ENCODE assay signal across 8 cellular contexts in the genomic region with DNA sequence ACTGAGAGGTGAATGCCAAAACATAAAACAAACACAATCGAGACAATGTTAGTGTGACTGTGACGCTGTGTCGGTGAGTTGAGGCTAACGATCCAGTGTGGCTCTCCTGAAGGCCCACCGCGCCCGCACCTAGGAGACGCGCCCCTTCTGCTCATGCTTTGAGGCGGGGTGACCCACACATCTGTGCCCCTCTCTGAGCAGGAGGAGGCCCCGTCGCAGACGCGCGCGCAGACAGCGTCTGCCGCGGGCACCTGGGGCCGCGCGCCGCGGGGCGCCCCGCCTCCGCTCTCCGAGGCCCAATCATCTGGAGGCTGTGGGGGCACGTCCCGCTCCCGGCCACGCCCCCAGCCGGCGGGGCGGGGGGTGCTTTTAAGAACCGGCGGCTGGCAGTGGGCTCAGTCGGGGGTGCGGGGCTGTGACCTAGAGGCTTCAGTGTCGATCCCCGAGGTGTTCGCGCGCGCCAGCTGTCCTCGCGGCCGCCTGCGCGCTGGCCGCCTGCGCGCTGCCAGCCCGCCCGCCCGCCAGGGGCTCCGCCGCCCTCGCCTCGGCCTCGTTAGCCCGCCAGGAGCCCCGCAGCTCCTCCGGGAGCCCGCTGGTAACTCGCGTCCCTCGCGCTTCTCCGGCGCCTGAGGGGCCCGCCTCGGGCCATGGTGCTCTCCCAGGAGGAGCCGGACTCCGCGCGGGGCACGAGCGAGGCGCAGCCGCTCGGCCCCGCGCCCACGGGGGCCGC. TPM values are rescaled to one million over a fixed set of nuclear protein-coding genes. Genes with fewer than 3 reads are reported as not detected.
DNase-seq lines count a peak whose midpoint lies in the region; ATAC-seq and TF ChIP-seq lines count a peak whose summit lies in the region.

A gene with protein sequence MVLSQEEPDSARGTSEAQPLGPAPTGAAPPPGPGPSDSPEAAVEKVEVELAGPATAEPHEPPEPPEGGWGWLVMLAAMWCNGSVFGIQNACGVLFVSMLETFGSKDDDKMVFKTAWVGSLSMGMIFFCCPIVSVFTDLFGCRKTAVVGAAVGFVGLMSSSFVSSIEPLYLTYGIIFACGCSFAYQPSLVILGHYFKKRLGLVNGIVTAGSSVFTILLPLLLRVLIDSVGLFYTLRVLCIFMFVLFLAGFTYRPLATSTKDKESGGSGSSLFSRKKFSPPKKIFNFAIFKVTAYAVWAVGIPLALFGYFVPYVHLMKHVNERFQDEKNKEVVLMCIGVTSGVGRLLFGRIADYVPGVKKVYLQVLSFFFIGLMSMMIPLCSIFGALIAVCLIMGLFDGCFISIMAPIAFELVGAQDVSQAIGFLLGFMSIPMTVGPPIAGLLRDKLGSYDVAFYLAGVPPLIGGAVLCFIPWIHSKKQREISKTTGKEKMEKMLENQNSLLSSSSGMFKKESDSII (plus strand): TSS at position 398 of the 730 bp plus-strand sequence. CDS start 250 bp downstream, at position 648.

- CTCF ChIA-PET in WTC11 (lab: Charles Lee): interaction anchor here (1.7 kb wide), 1 partner anchor 172 kb away, joined by 6 read pairs; a partner anchor contains a TSS

- POLR2A ChIA-PET in WTC11 (lab: Charles Lee): interaction anchor here (0.5 kb wide), 1 partner anchor 219 kb away, joined by 3 read pairs; no protein-coding TSS in a partner anchor

- no peak within 1 kb of the TSS for H3K27ac Mint-ChIP-seq in WTC11

- peak within 1 kb of the TSS; percentile 38 to 46 for H3K4me3 ChIP-seq in cardiac fibroblast (replicated peaks in 1 of 2; ENCODE audit: low read depth in 2 of 2, low read length in 2 of 2)

- H3K4me1 Mint-ChIP-seq in WTC11: peaks cover 42% of the 10 kb centered on the region

- peaks cover 26% of the 10 kb centered on the region for H3K27me3 Mint-ChIP-seq in WTC11 (ENCODE audit: low read depth)

- ATAC-seq in HG02973 (IDR thresholded peaks at IDR 0.05; ENCODE audit: unreplicated experiment) (peak; percentile 81), WTC11 (peak; percentile 79)

- TF ChIP-seq CTCF in WTC11 (IDR thresholded peaks at IDR 0.05) (no peak), cardiac fibroblast (IDR thresholded peaks at IDR 0.05; ENCODE audit: low read depth, low read length) (no peak)

- H3K4me3 Mint-ChIP-seq in WTC11: peak within 1 kb of the TSS; percentile 89

- no peaks in the 10 kb centered on the region for H3K36me3 Mint-ChIP-seq in WTC11

- DNase-seq in NOMO-1 (lab: John Stamatoyannopoulos, UW; ENCODE audit: unreplicated experiment in 2 of 2): peak; percentile 20 to 43
- DNase-seq in NOMO-1 treated with dmso at 0.1 percent for 144 hours (lab: John Stamatoyannopoulos, UW; ENCODE audit: unreplicated experiment): no peak
- DNase-seq in NCI-H2029 treated with DMSO at 0.1 percent for 48 hours (lab: John Stamatoyannopoulos, UW): peak; percentile 36
- DNase-seq in WTC11 (ENCODE audit: low spot score): peak; percentile 82
- peak; percentile 7 to 8 for DNase-seq in cardiac fibroblast (ENCODE audit: low read depth in 2 of 2)
- DNase-seq in left kidney (ENCODE audit: low read depth, low spot score): peak; percentile 94
- DNase-seq in stimulated activated CD4-positive, alpha-beta T cell treated with anti-CD3 and anti-CD28 coated beads, Interleukin-2, amount 100 ng/mL, for 4 hours (ENCODE audit: low read depth): peak; percentile 79

- H3K9me3 Mint-ChIP-seq in WTC11: no peaks in the 10 kb centered on the region

TF ChIP-seq in WTC11, 78 proteins besides CTCF, POLR2A, EP300 and RAD21 (continues in another document):
- TF ChIP-seq IRF2 (CRISPR knock-in tag; IDR thresholded peaks at IDR 0.05; ENCODE audit: borderline replicate concordance, low read depth): no peak
- TF ChIP-seq, protein P1, sequence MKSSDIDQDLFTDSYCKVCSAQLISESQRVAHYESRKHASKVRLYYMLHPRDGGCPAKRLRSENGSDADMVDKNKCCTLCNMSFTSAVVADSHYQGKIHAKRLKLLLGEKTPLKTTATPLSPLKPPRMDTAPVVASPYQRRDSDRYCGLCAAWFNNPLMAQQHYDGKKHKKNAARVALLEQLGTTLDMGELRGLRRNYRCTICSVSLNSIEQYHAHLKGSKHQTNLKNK (CRISPR knock-in tag; IDR thresholded peaks at IDR 0.05): peak; percentile 43; the same call in 1 of the 2 replicates
- no peak for TF ChIP-seq GTF2I (CRISPR knock-in tag; conservative IDR thresholded peaks at IDR 0.05)
- TF ChIP-seq, protein P2, sequence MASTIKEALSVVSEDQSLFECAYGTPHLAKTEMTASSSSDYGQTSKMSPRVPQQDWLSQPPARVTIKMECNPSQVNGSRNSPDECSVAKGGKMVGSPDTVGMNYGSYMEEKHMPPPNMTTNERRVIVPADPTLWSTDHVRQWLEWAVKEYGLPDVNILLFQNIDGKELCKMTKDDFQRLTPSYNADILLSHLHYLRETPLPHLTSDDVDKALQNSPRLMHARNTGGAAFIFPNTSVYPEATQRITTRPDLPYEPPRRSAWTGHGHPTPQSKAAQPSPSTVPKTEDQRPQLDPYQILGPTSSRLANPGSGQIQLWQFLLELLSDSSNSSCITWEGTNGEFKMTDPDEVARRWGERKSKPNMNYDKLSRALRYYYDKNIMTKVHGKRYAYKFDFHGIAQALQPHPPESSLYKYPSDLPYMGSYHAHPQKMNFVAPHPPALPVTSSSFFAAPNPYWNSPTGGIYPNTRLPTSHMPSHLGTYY (CRISPR knock-in tag; IDR thresholded peaks at IDR 0.05): no peak
- TF ChIP-seq SP1 (CRISPR knock-in tag; conservative IDR thresholded peaks at IDR 0.05): peak; percentile 89
- TF ChIP-seq HMGA2 (CRISPR knock-in tag; IDR thresholded peaks at IDR 0.05): no peak
- 0 out of 2 replicates have a peak, but pooled peaks have one; percentile 21 for TF ChIP-seq ETV6 (CRISPR knock-in tag; IDR thresholded peaks at IDR 0.05)
- TF ChIP-seq SMAD3 (CRISPR knock-in tag; IDR thresholded peaks at IDR 0.05; ENCODE audit: borderline replicate concordance): no peak
- TF ChIP-seq, protein P3, sequence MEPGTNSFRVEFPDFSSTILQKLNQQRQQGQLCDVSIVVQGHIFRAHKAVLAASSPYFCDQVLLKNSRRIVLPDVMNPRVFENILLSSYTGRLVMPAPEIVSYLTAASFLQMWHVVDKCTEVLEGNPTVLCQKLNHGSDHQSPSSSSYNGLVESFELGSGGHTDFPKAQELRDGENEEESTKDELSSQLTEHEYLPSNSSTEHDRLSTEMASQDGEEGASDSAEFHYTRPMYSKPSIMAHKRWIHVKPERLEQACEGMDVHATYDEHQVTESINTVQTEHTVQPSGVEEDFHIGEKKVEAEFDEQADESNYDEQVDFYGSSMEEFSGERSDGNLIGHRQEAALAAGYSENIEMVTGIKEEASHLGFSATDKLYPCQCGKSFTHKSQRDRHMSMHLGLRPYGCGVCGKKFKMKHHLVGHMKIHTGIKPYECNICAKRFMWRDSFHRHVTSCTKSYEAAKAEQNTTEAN (CRISPR knock-in tag; IDR thresholded peaks at IDR 0.05): no peak
- TF ChIP-seq, protein P4, sequence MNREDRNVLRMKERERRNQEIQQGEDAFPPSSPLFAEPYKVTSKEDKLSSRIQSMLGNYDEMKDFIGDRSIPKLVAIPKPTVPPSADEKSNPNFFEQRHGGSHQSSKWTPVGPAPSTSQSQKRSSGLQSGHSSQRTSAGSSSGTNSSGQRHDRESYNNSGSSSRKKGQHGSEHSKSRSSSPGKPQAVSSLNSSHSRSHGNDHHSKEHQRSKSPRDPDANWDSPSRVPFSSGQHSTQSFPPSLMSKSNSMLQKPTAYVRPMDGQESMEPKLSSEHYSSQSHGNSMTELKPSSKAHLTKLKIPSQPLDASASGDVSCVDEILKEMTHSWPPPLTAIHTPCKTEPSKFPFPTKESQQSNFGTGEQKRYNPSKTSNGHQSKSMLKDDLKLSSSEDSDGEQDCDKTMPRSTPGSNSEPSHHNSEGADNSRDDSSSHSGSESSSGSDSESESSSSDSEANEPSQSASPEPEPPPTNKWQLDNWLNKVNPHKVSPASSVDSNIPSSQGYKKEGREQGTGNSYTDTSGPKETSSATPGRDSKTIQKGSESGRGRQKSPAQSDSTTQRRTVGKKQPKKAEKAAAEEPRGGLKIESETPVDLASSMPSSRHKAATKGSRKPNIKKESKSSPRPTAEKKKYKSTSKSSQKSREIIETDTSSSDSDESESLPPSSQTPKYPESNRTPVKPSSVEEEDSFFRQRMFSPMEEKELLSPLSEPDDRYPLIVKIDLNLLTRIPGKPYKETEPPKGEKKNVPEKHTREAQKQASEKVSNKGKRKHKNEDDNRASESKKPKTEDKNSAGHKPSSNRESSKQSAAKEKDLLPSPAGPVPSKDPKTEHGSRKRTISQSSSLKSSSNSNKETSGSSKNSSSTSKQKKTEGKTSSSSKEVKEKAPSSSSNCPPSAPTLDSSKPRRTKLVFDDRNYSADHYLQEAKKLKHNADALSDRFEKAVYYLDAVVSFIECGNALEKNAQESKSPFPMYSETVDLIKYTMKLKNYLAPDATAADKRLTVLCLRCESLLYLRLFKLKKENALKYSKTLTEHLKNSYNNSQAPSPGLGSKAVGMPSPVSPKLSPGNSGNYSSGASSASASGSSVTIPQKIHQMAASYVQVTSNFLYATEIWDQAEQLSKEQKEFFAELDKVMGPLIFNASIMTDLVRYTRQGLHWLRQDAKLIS (CRISPR knock-in tag; IDR thresholded peaks at IDR 0.05; ENCODE audit: borderline replicate concordance): no peak
- TF ChIP-seq, protein P5, sequence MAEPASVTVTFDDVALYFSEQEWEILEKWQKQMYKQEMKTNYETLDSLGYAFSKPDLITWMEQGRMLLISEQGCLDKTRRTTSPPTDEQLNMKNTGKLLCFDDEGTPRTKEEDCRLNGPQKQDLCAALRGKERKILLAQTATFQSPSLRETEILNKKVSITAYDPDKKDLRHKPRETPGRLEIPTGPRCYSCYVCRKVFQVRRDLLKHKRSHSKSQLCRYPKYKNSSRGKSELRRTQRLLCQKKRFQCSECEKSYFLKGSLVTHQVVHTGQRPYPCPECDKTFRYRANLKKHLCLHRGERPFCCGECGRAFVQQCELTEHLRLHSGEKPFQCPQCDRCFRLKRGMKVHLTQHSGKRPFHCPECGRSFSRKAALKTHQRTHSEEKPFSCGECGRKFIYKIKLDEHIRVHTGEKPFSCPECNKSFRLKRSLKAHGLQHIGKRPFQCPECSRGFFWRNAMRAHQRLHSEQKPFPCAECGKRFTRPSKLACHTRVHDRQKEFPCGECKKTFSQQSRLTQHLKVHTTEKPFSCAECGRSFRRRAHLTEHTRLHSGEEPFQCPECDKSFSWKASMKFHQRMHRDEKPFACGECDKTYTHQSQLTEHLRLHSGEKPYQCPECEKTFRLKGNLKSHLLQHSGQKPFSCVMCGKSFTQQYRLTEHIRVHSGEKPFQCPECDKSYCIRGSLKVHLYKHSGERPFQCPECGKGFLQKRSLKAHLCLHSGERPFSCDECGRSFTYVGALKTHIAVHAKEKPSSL (CRISPR knock-in tag; conservative IDR thresholded peaks at IDR 0.05): no peak
- TF ChIP-seq CREM (CRISPR knock-in tag; IDR thresholded peaks at IDR 0.05): peak; percentile 32; the same call in 1 of the 2 replicates
- TF ChIP-seq SOX15 (CRISPR knock-in tag; IDR thresholded peaks at IDR 0.05): no peak
- no peak for TF ChIP-seq GRHL2 (CRISPR knock-in tag; IDR thresholded peaks at IDR 0.05; ENCODE audit: insufficient replicate concordance, severe bottlenecking)
- no peak for TF ChIP-seq NFATC4 (CRISPR knock-in tag; IDR thresholded peaks at IDR 0.05)
- no peak for TF ChIP-seq KAT7 (CRISPR knock-in tag; IDR thresholded peaks at IDR 0.05; ENCODE audit: borderline replicate concordance)

RNA-seq across cellular contexts. Expression of the gene that starts here (rescaled TPM):
- total RNA-seq in WTC11 (2021): 14.9 to 18.4 TPM (median 16.0 TPM) in 3 replicates
